15 cellular contexts compared by ENCODE assay signal in genomic region chr18:79566841-79567370, GRCh38.
DNase-seq lines count a peak whose midpoint lies in the region; ATAC-seq and TF ChIP-seq lines count a peak whose summit lies in the region.
"Had no signal": no experiment of that assay in that cellular context is flagged by ENCODE, and none has a peak within 500 bp of the region (broad histone marks: within the 10 kb centered on the region; RNA-seq: fewer than 3 reads in every experiment).

No MANE protein-coding gene starts in this region.

- H3K9me2 ChIP-seq in SK-N-SH, result no peaks in the 10 kb centered on the region

- H3K4me3 ChIP-seq in SK-N-SH (ENCODE audit: low read depth in 2 of 2, low read length in 1 of 2) (no peak overlapping the region), lower lobe of right lung (no peak overlapping the region), thoracic aorta (no peak overlapping the region)
- H3K4me3 ChIP-seq: stomach had no signal

- DNase-seq in SK-N-SH, result no peak
- DNase-seq in chondrocyte (ENCODE audit: low spot score), result peak; percentile 52
- DNase-seq in lower lobe of right lung, result peak; percentile 12
- no peak for DNase-seq in thoracic aorta (ENCODE audit: low spot score)
- no peak for DNase-seq in activated T-cell treated with anti-CD3 and anti-CD28 coated beads, Interleukin-2, amount 50 U/mL, for 24 hours
- DNase-seq in stimulated activated naive CD8-positive, alpha-beta T cell treated with anti-CD3 and anti-CD28 coated beads, Interleukin-15, Interleukin-2, amounts not matched to agents 100 U/mL and 50 U/mL, for 24 hours, result no peak
- DNase-seq: activated CD4-positive, CD25-positive, alpha-beta regulatory T cell treated with anti-CD3 and anti-CD28 coated beads, Interleukin-2, amount 50 U/mL, for 72 hours; activated naive CD8-positive, alpha-beta T cell treated with anti-CD3 and anti-CD28 coated beads, Interleukin-2, amount 50 U/mL, for 24 hours; CD8-positive, alpha-beta T cell; GDM1; stomach; T-cell had no signal

- H4K20me1 ChIP-seq in SK-N-SH (ENCODE audit: insufficient read depth), result no peaks in the 10 kb centered on the region

- H3K27me3 ChIP-seq in SK-N-SH (ENCODE audit: insufficient read depth) (peaks cover 31% of the 10 kb centered on the region; the same call in 1 of the 2 replicates), lower lobe of right lung (ENCODE audit: low read depth) (no peaks in the 10 kb centered on the region), thoracic aorta (replicated peaks; ENCODE audit: insufficient read depth) (no peaks in the 10 kb centered on the region)

- no peaks in the 10 kb centered on the region for H3K36me3 ChIP-seq in SK-N-SH (replicated peaks in 1 of 2; ENCODE audit: control insufficient read depth in 1 of 2, insufficient read depth in 2 of 2, low read length in 1 of 2)
- H3K36me3 ChIP-seq in lower lobe of right lung, result no peaks in the 10 kb centered on the region
- no peaks in the 10 kb centered on the region for H3K36me3 ChIP-seq in thoracic aorta
- H3K36me3 ChIP-seq: stomach had no signal

- intact Hi-C loops in lower lobe of right lung (cut with DNase I), result no loop called here

- H3K27ac ChIP-seq in SK-N-SH (ENCODE audit: low read depth in 2 of 2, low read length in 1 of 2) (no peak overlapping the region), lower lobe of right lung (no peak overlapping the region), thoracic aorta (peak overlapping the region; percentile 58 to 71)
- H3K27ac ChIP-seq: 22Rv1, stomach had no signal

- POLR2A ChIA-PET in SK-N-SH (lab: Yijun Ruan, JAX), result no interaction called here

- WGBS in SK-N-SH (ENCODE audit: low lambda C conversion rate), result 38% methylated on average over 22 of the region's 22 CpGs

- peak overlapping the region; percentile 97 for H3K27ac Mint-ChIP-seq in chondrocyte (ENCODE audit: unreplicated experiment)
- H3K27ac Mint-ChIP-seq in activated T-cell treated with anti-CD3 and anti-CD28 coated beads, Interleukin-2, amount 50 U/mL, for 24 hours, result no peak overlapping the region
- H3K27ac Mint-ChIP-seq: activated naive CD8-positive, alpha-beta T cell treated with anti-CD3 and anti-CD28 coated beads, Interleukin-2, amount 50 U/mL, for 24 hours; CD8-positive, alpha-beta T cell; T-cell had no signal

- no peaks in the 10 kb centered on the region for H3K79me2 ChIP-seq in SK-N-SH (ENCODE audit: insufficient read depth)

- H3K36me3 Mint-ChIP-seq in chondrocyte (ENCODE audit: low read depth), result no peaks in the 10 kb centered on the region
- H3K36me3 Mint-ChIP-seq in activated T-cell treated with anti-CD3 and anti-CD28 coated beads, Interleukin-2, amount 50 U/mL, for 24 hours (ENCODE audit: low read depth), result no peaks in the 10 kb centered on the region
- H3K36me3 Mint-ChIP-seq: CD8-positive, alpha-beta T cell; T-cell had no signal

- TF ChIP-seq CTCF in SK-N-SH (IDR thresholded peaks at IDR 0.05), result no peak
- no peak for TF ChIP-seq CTCF in chondrocyte (IDR thresholded peaks at IDR 0.05)
- TF ChIP-seq CTCF in lower lobe of right lung (IDR thresholded peaks at IDR 0.05), result no peak
- no peak for TF ChIP-seq CTCF in thoracic aorta (IDR thresholded peaks at IDR 0.05)

- CTCF ChIA-PET in SK-N-SH (lab: Yijun Ruan, JAX), result no interaction called here

- H3K4me2 ChIP-seq in SK-N-SH, result no peak overlapping the region

- H3K9me3 ChIP-seq in SK-N-SH (no peaks in the 10 kb centered on the region), lower lobe of right lung (peaks cover under 1% of the 10 kb centered on the region), thoracic aorta (no peaks in the 10 kb centered on the region)

- peak overlapping the region; percentile 69; the same call in 1 of the 2 replicates for H2AFZ ChIP-seq in SK-N-SH (ENCODE audit: low read depth)

- no peak overlapping the region for H3K9ac ChIP-seq in SK-N-SH

- H3K4me3 Mint-ChIP-seq in chondrocyte (ENCODE audit: unreplicated experiment), result no peak overlapping the region
- no peak overlapping the region for H3K4me3 Mint-ChIP-seq in activated T-cell treated with anti-CD3 and anti-CD28 coated beads, Interleukin-2, amount 50 U/mL, for 24 hours
- H3K4me3 Mint-ChIP-seq: activated naive CD8-positive, alpha-beta T cell treated with anti-CD3 and anti-CD28 coated beads, Interleukin-2, amount 50 U/mL, for 24 hours; CD8-positive, alpha-beta T cell; T-cell had no signal

- H3K27me3 Mint-ChIP-seq in chondrocyte (ENCODE audit: low read depth), result no peaks in the 10 kb centered on the region
- H3K27me3 Mint-ChIP-seq in activated T-cell treated with anti-CD3 and anti-CD28 coated beads, Interleukin-2, amount 50 U/mL, for 24 hours, result peaks cover 5% of the 10 kb centered on the region
- H3K27me3 Mint-ChIP-seq: activated naive CD8-positive, alpha-beta T cell treated with anti-CD3 and anti-CD28 coated beads, Interleukin-2, amount 50 U/mL, for 24 hours; T-cell had no signal

- peaks cover 0 to 12% of the 10 kb centered on the region in 2 experiments; a peak in 1 of 4 replicates for H3K4me1 ChIP-seq in SK-N-SH (ENCODE audit: control insufficient read depth in 1 of 2, insufficient read depth in 2 of 2, low read depth in 1 of 2, low read length in 1 of 2)
- H3K4me1 ChIP-seq in lower lobe of right lung, result peaks cover 3% of the 10 kb centered on the region
- H3K4me1 ChIP-seq in thoracic aorta (ENCODE audit: control insufficient read depth in 1 of 2, low read depth in 2 of 2), result peaks cover 12 to 27% of the 10 kb centered on the region in 2 donors

- no peak for TF ChIP-seq RAD21 in SK-N-SH (IDR thresholded peaks at IDR 0.05; ENCODE audit: low read length)

- H3K4me1 Mint-ChIP-seq in chondrocyte (ENCODE audit: low read depth), result peaks cover 81% of the 10 kb centered on the region
- H3K4me1 Mint-ChIP-seq in activated T-cell treated with anti-CD3 and anti-CD28 coated beads, Interleukin-2, amount 50 U/mL, for 24 hours (ENCODE audit: low read depth), result peaks cover 6% of the 10 kb centered on the region
- H3K4me1 Mint-ChIP-seq: T-cell had no signal

- peaks cover 5% of the 10 kb centered on the region for H3F3A ChIP-seq in SK-N-SH (replicated peaks; ENCODE audit: insufficient read depth)

- no peak for ATAC-seq in SK-N-SH treated with all-trans-retinoic acid at 6 μM for 48 hours
- ATAC-seq in lower lobe of right lung, result no peak
- ATAC-seq in thoracic aorta (ENCODE audit: insufficient number of reproducible peaks, low FRiP score, low read depth), result no peak
- no peak for ATAC-seq in HG03139 (IDR thresholded peaks at IDR 0.05; ENCODE audit: unreplicated experiment)
- no peak for ATAC-seq in stimulated activated naive CD8-positive, alpha-beta T cell treated with anti-CD3 and anti-CD28 coated beads, Interleukin-15, Interleukin-2, amounts not matched to agents 100 U/mL and 50 U/mL, for 24 hours
- ATAC-seq: activated naive CD8-positive, alpha-beta T cell treated with anti-CD3 and anti-CD28 coated beads, Interleukin-2, amount 50 U/mL, for 24 hours; CD8-positive, alpha-beta T cell; T-cell had no signal

- TF ChIP-seq EP300 in SK-N-SH (IDR thresholded peaks at IDR 0.05; ENCODE audit: borderline replicate concordance in 1 of 2, low read depth in 1 of 2, low read length in 1 of 2), result no peak

- H3K9me3 Mint-ChIP-seq in chondrocyte (ENCODE audit: low read depth), result no peaks in the 10 kb centered on the region
- no peaks in the 10 kb centered on the region for H3K9me3 Mint-ChIP-seq in activated T-cell treated with anti-CD3 and anti-CD28 coated beads, Interleukin-2, amount 50 U/mL, for 24 hours
- H3K9me3 Mint-ChIP-seq: CD8-positive, alpha-beta T cell had no signal

TF ChIP-seq in SK-N-SH, 30 proteins besides CTCF, POLR2A, EP300 and RAD21 (continues in another document):
- no peak for TF ChIP-seq PBX3 (IDR thresholded peaks at IDR 0.05)
- no peak for TF ChIP-seq TEAD4 (IDR thresholded peaks at IDR 0.05; ENCODE audit: borderline replicate concordance, insufficient read depth)
- no peak for TF ChIP-seq NRF1 (IDR thresholded peaks at IDR 0.05; ENCODE audit: low read depth, low read length)
- no peak for TF ChIP-seq CHD2 (IDR thresholded peaks at IDR 0.05; ENCODE audit: low read length, partially characterized antibody)
- no peak for TF ChIP-seq EZH2phosphoT487 (IDR thresholded peaks at IDR 0.05; ENCODE audit: borderline replicate concordance, low read depth)
- TF ChIP-seq FOXM1 (IDR thresholded peaks at IDR 0.05; ENCODE audit: low read depth), result no peak
- TF ChIP-seq RCOR1 (IDR thresholded peaks at IDR 0.05; ENCODE audit: low read length), result no peak
- TF ChIP-seq ELF1 (IDR thresholded peaks at IDR 0.05), result no peak
- TF ChIP-seq YY1 (IDR thresholded peaks at IDR 0.05; ENCODE audit: low read depth), result no peak

TF ChIP-seq in SK-N-SH treated with all-trans-retinoic acid at 6 μM for 48 hours, 23 proteins besides CTCF, POLR2A, EP300 and RAD21 (continues in another document):
- TF ChIP-seq ZC3H10 (CRISPR knock-in tag; IDR thresholded peaks at IDR 0.05) (no peak), PPARA (CRISPR knock-in tag; IDR thresholded peaks at IDR 0.05; ENCODE audit: borderline replicate concordance) (no peak), CSRNP3 (CRISPR knock-in tag; IDR thresholded peaks at IDR 0.05) (no peak), BACH2 (CRISPR knock-in tag; IDR thresholded peaks at IDR 0.05; ENCODE audit: borderline replicate concordance) (no peak), ZNF70 (CRISPR knock-in tag; IDR thresholded peaks at IDR 0.05) (no peak)

Comparison
In these comparisons a context has a peak if more than half of its experiments do, and no peak if none do; other contexts are left out.
1. DNase-seq: peak in chondrocyte (single experiment) and lower lobe of right lung (single experiment); none in SK-N-SH (single experiment), thoracic aorta (single experiment), activated T-cell treated with anti-CD3 and anti-CD28 coated beads, Interleukin-2, amount 50 U/mL, for 24 hours (single experiment) and stimulated activated naive CD8-positive, alpha-beta T cell treated with anti-CD3 and anti-CD28 coated beads, Interleukin-15, Interleukin-2, amounts not matched to agents 100 U/mL and 50 U/mL, for 24 hours (single experiment).
2. H3K27ac ChIP-seq: peak in thoracic aorta (2 of 2); none in SK-N-SH (0 of 2) and lower lobe of right lung (single experiment).